In genomic region chr3:9732080-9732752, GRCh38 we compare ENCODE assay signal across 8 cellular contexts. TPM values are rescaled to one million over a fixed set of nuclear protein-coding genes. Genes with fewer than 3 reads are reported as not detected.
A peak's percentile ranks its signal among the peaks of the same experiment; 100 is the strongest.
DNase-seq lines count a peak whose midpoint lies in the region; ATAC-seq, FAIRE-seq and TF ChIP-seq lines count a peak whose summit lies in the region.

No MANE protein-coding gene starts in this region.

- DNase-seq in T-helper 1 cell (peak in 3 of 5 donors; percentile 26 to 37 (median 35)), bronchial epithelial cell (ENCODE audit: low read depth) (no peak), left kidney (ENCODE audit: low read depth, low spot score) (peak; percentile 52), SKM-1 (lab: John Stamatoyannopoulos, UW; ENCODE audit: unreplicated experiment) (no peak)
- DNase-seq in stimulated activated naive CD4-positive, alpha-beta T cell (lab: John Stamatoyannopoulos, UW) = peak in 4 of 6 experiments; percentile 21 to 41 (median 28)

- peak; percentile 7 for ATAC-seq in HG02938 (IDR thresholded peaks at IDR 0.05; ENCODE audit: unreplicated experiment)
- ATAC-seq in HG02623 (IDR thresholded peaks at IDR 0.05; ENCODE audit: unreplicated experiment) = no peak

- no peak for FAIRE-seq in bronchial epithelial cell (lab: Jason Lieb, UNC)

- TF ChIP-seq CTCF in GM12875 (IDR thresholded peaks at IDR 0.05; ENCODE audit: borderline replicate concordance, insufficient read depth, low read depth, low read length) = no peak
- no peak for TF ChIP-seq CTCF in bronchial epithelial cell (IDR thresholded peaks at IDR 0.05; ENCODE audit: insufficient read depth, low read length, severe bottlenecking)

- peaks cover 14% of the 10 kb centered on the region for H3K36me3 ChIP-seq in bronchial epithelial cell (ENCODE audit: control insufficient read depth, insufficient read depth, low read length)

- H3K4me3 ChIP-seq in GM12875 (ENCODE audit: low read depth, low read length) (peak overlapping the region; percentile 86), bronchial epithelial cell (ENCODE audit: low read depth, low read length) (peak overlapping the region; percentile 86)

- no peaks in the 10 kb centered on the region for H3K27me3 ChIP-seq in bronchial epithelial cell (ENCODE audit: control insufficient read depth, insufficient read depth, low read length)

RNA-seq across cellular contexts. Expression of gene BRPF1, which starts 0.7 kb away (rescaled TPM):
- 14.0 and 14.7 TPM in 2 replicates for total RNA-seq in bronchial epithelial cell

RNA-seq across cellular contexts. Expression of gene OGG1, which starts 17.5 kb away (rescaled TPM):
- 21.6 and 26.5 TPM in 2 replicates for total RNA-seq in bronchial epithelial cell

RNA-seq across cellular contexts. Expression of gene CPNE9, which starts 28.6 kb away (rescaled TPM):
- total RNA-seq in bronchial epithelial cell = not detected in 2 replicates

RNA-seq across cellular contexts. Expression of gene CAMK1, which starts 37.5 kb away (rescaled TPM):
- total RNA-seq in bronchial epithelial cell = 18.2 and 36.4 TPM in 2 replicates

Comparison
In these comparisons a context has a peak if more than half of its experiments do, and no peak if none do; other contexts are left out.
1. DNase-seq: peak in T-helper 1 cell (3 of 5), left kidney (single experiment) and stimulated activated naive CD4-positive, alpha-beta T cell (4 of 6); none in bronchial epithelial cell (single experiment) and SKM-1 (single experiment).